15 cellular contexts compared by ENCODE assay signal in the genomic region with DNA sequence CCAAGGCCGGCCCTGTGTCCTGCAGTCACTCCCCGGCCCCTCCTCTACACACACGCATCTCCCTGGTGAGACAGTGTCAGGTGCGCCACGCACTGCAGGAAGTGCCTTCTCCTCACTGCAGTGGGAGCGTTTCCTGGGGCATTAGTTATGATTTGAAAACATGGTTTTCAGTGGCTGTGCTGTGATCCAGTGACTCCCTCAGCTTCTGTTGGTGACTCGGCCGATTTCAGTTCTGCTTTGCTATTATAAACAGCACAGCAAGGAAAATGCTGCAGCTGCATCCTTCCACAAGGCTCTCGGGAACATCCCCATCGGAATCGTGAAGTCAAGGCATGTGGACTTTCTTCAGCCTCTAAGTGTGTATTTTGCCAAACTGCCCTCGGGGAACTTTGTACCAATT. TPM values are rescaled to one million over a fixed set of nuclear protein-coding genes. Genes with fewer than 3 reads are reported as not detected.
DNase-seq lines count a peak whose midpoint lies in the region; ATAC-seq and TF ChIP-seq lines count a peak whose summit lies in the region.
"Had no signal": no experiment of that assay in that cellular context is flagged by ENCODE, and none has a peak within 500 bp of the region (broad histone marks: within the 10 kb centered on the region; RNA-seq: fewer than 3 reads in every experiment).

No MANE protein-coding gene starts in this region.

- ATAC-seq in GM18511 (IDR thresholded peaks at IDR 0.05; ENCODE audit: unreplicated experiment) (peak; percentile 62), HG03135 (IDR thresholded peaks at IDR 0.05; ENCODE audit: unreplicated experiment) (no peak)
- ATAC-seq in activated CD4-positive, alpha-beta T cell treated with anti-CD3 and anti-CD28 coated beads for 36 hours = no peak
- ATAC-seq: activated naive CD8-positive, alpha-beta T cell treated with anti-CD3 and anti-CD28 coated beads, Interleukin-2, amount 50 U/mL, for 24 hours; stimulated activated naive B cell treated with anti-CD40 and anti-IgM and Interleukin-4, amounts not matched to agents 10 μg/mL and 1 μg/mL and 100 μg/mL, for 72 hours had no signal

- H3K4me1 ChIP-seq in skeletal muscle tissue (ENCODE audit: control insufficient read depth in 3 of 3, insufficient read depth in 3 of 3, low read length in 3 of 3) = peaks cover 3 to 13% (median 9%) of the 10 kb centered on the region in 3 donors
- H3K4me1 ChIP-seq: tibial nerve had no signal

- H3K4me3 ChIP-seq in skeletal muscle tissue (ENCODE audit: low read length in 3 of 3) = no peak overlapping the region
- H3K4me3 ChIP-seq: tibial nerve had no signal

- peaks cover 0 to 7% (median 4%) of the 10 kb centered on the region in 3 donors for H3K36me3 ChIP-seq in skeletal muscle tissue (ENCODE audit: control insufficient read depth in 3 of 3, insufficient read depth in 3 of 3, low read length in 3 of 3)

- DNase-seq in NOMO-1 (lab: John Stamatoyannopoulos, UW; ENCODE audit: unreplicated experiment in 2 of 2) = peak; percentile 30 to 67
- DNase-seq in endothelial cell (ENCODE audit: low spot score) = no peak
- no peak for DNase-seq in epidermal melanocyte (ENCODE audit: insufficient read length, low spot score)
- no peak for DNase-seq in activated CD4-positive, alpha-beta T cell treated with anti-CD3 and anti-CD28 coated beads for 36 hours
- DNase-seq: activated naive CD8-positive, alpha-beta T cell treated with anti-CD3 and anti-CD28 coated beads, Interleukin-2, amount 50 U/mL, for 24 hours; brain microvascular endothelial cell; COR-L47; midbrain; NCI-H2227 treated with DMSO at 0.1 percent for 48 hours; stimulated activated naive B cell treated with anti-CD40 and anti-IgM and Interleukin-4, amounts not matched to agents 10 μg/mL and 1 μg/mL and 100 μg/mL, for 72 hours had no signal

- CTCF ChIA-PET in activated CD4-positive, alpha-beta T cell treated with anti-CD3 and anti-CD28 coated beads for 36 hours (lab: Charles Lee) = no interaction called here

- POLR2A ChIA-PET in activated CD4-positive, alpha-beta T cell treated with anti-CD3 and anti-CD28 coated beads for 36 hours (lab: Charles Lee) = no interaction called here

- H3K9me3 ChIP-seq in skeletal muscle tissue (ENCODE audit: control insufficient read depth in 3 of 3, low read length in 3 of 3) = no peaks in the 10 kb centered on the region
- H3K9me3 ChIP-seq: tibial nerve had no signal

- H3K27ac Mint-ChIP-seq in endothelial cell (ENCODE audit: unreplicated experiment) = peak overlapping the region; percentile 52
- H3K27ac Mint-ChIP-seq in activated CD4-positive, alpha-beta T cell treated with anti-CD3 and anti-CD28 coated beads for 36 hours = no peak overlapping the region
- H3K27ac Mint-ChIP-seq: activated naive CD8-positive, alpha-beta T cell treated with anti-CD3 and anti-CD28 coated beads, Interleukin-2, amount 50 U/mL, for 24 hours; activated T-helper 2 cell treated with anti-CD3 and anti-CD28 coated beads, Interferon-gamma antibody, Interleukin-2, Interleukin-4, amounts not matched to agents 10 μg/mL and 5 μg/mL and 100 μg/mL, durations not matched to agents 14 hours and 24 hours and 36 hours; stimulated activated naive B cell treated with anti-CD40 and anti-IgM and Interleukin-4, amounts not matched to agents 10 μg/mL and 1 μg/mL and 100 μg/mL, for 72 hours had no signal

- H3K9ac ChIP-seq in skeletal muscle tissue (ENCODE audit: low read depth in 1 of 3, low read length in 3 of 3) = no peak overlapping the region

- peak overlapping the region; percentile 20 for H3K27ac ChIP-seq in skeletal muscle tissue (ENCODE audit: low read depth, low read length)
- H3K27ac ChIP-seq: brain microvascular endothelial cell had no signal

- H3K4me3 Mint-ChIP-seq in endothelial cell (ENCODE audit: unreplicated experiment) = no peak overlapping the region
- no peak overlapping the region for H3K4me3 Mint-ChIP-seq in activated CD4-positive, alpha-beta T cell treated with anti-CD3 and anti-CD28 coated beads for 36 hours
- H3K4me3 Mint-ChIP-seq: activated naive CD8-positive, alpha-beta T cell treated with anti-CD3 and anti-CD28 coated beads, Interleukin-2, amount 50 U/mL, for 24 hours; stimulated activated naive B cell treated with anti-CD40 and anti-IgM and Interleukin-4, amounts not matched to agents 10 μg/mL and 1 μg/mL and 100 μg/mL, for 72 hours had no signal

- no peaks in the 10 kb centered on the region for H3K27me3 ChIP-seq in skeletal muscle tissue (ENCODE audit: control insufficient read depth in 3 of 3, insufficient read depth in 3 of 3, low read length in 3 of 3)
- H3K27me3 ChIP-seq: brain microvascular endothelial cell, tibial nerve had no signal

- peaks cover 2% of the 10 kb centered on the region for H3K4me1 Mint-ChIP-seq in endothelial cell (ENCODE audit: unreplicated experiment)
- no peaks in the 10 kb centered on the region for H3K4me1 Mint-ChIP-seq in activated CD4-positive, alpha-beta T cell treated with anti-CD3 and anti-CD28 coated beads for 36 hours
- H3K4me1 Mint-ChIP-seq: activated naive CD8-positive, alpha-beta T cell treated with anti-CD3 and anti-CD28 coated beads, Interleukin-2, amount 50 U/mL, for 24 hours had no signal

- no peaks in the 10 kb centered on the region for H3K9me3 Mint-ChIP-seq in endothelial cell (ENCODE audit: unreplicated experiment)
- H3K9me3 Mint-ChIP-seq in activated CD4-positive, alpha-beta T cell treated with anti-CD3 and anti-CD28 coated beads for 36 hours (ENCODE audit: low read depth) = no peaks in the 10 kb centered on the region
- H3K9me3 Mint-ChIP-seq: activated naive CD8-positive, alpha-beta T cell treated with anti-CD3 and anti-CD28 coated beads, Interleukin-2, amount 50 U/mL, for 24 hours; activated T-helper 2 cell treated with anti-CD3 and anti-CD28 coated beads, Interferon-gamma antibody, Interleukin-2, Interleukin-4, amounts not matched to agents 10 μg/mL and 5 μg/mL and 100 μg/mL, durations not matched to agents 14 hours and 24 hours and 36 hours; stimulated activated naive B cell treated with anti-CD40 and anti-IgM and Interleukin-4, amounts not matched to agents 10 μg/mL and 1 μg/mL and 100 μg/mL, for 72 hours had no signal

- no peak for TF ChIP-seq CTCF in endothelial cell (IDR thresholded peaks at IDR 0.05; ENCODE audit: unreplicated experiment)

- intact Hi-C loops in activated CD4-positive, alpha-beta T cell treated with anti-CD3 and anti-CD28 coated beads for 36 hours (cut with DNase I, micrococcal nuclease) = no loop called here

- peaks cover 10% of the 10 kb centered on the region for H3K27me3 Mint-ChIP-seq in endothelial cell (ENCODE audit: unreplicated experiment)
- no peaks in the 10 kb centered on the region for H3K27me3 Mint-ChIP-seq in activated CD4-positive, alpha-beta T cell treated with anti-CD3 and anti-CD28 coated beads for 36 hours
- H3K27me3 Mint-ChIP-seq: activated naive CD8-positive, alpha-beta T cell treated with anti-CD3 and anti-CD28 coated beads, Interleukin-2, amount 50 U/mL, for 24 hours had no signal

- peaks cover 57% of the 10 kb centered on the region for H3K36me3 Mint-ChIP-seq in endothelial cell (ENCODE audit: low read depth, unreplicated experiment)
- no peaks in the 10 kb centered on the region for H3K36me3 Mint-ChIP-seq in activated CD4-positive, alpha-beta T cell treated with anti-CD3 and anti-CD28 coated beads for 36 hours (ENCODE audit: low read depth)
- H3K36me3 Mint-ChIP-seq: stimulated activated naive B cell treated with anti-CD40 and anti-IgM and Interleukin-4, amounts not matched to agents 10 μg/mL and 1 μg/mL and 100 μg/mL, for 72 hours had no signal

RNA-seq across cellular contexts. Expression of gene GINS1, which starts 54.3 kb away (rescaled TPM):
- total RNA-seq in endothelial cell (ENCODE audit: unreplicated experiment) (12.3 TPM), skeletal muscle tissue (4.2 TPM)
- total RNA-seq in activated CD4-positive, alpha-beta T cell treated with anti-CD3 and anti-CD28 coated beads for 36 hours = 10 to 100 TPM; 24.6 to 32.7 TPM

Comparison
In these comparisons a context has a peak if more than half of its experiments do, and no peak if none do; other contexts are left out.
1. DNase-seq: peak in NOMO-1 (2 of 2); none in endothelial cell (single experiment), epidermal melanocyte (single experiment) and activated CD4-positive, alpha-beta T cell treated with anti-CD3 and anti-CD28 coated beads for 36 hours (single experiment).